In genomic region chr13:110868631-110869165, GRCh38 we compare ENCODE assay signal across 1 cellular context.
TF ChIP-seq lines count a peak whose summit lies in the region.

No MANE protein-coding gene starts in this region.

TF ChIP-seq in WTC11, 78 proteins besides CTCF, POLR2A, EP300 and RAD21:
- no peak for TF ChIP-seq CDX4 (CRISPR knock-in tag; IDR thresholded peaks at IDR 0.05; ENCODE audit: borderline replicate concordance)
- no peak for TF ChIP-seq ARID4B (CRISPR knock-in tag; IDR thresholded peaks at IDR 0.05; ENCODE audit: borderline replicate concordance)
- no peak for TF ChIP-seq NR2C2 (CRISPR knock-in tag; IDR thresholded peaks at IDR 0.05)
- TF ChIP-seq SMAD4 (CRISPR knock-in tag; IDR thresholded peaks at IDR 0.05): no peak
- no peak for TF ChIP-seq ETV6 (CRISPR knock-in tag; IDR thresholded peaks at IDR 0.05)
- TF ChIP-seq PREB (CRISPR knock-in tag; IDR thresholded peaks at IDR 0.05; ENCODE audit: borderline replicate concordance): no peak
- TF ChIP-seq GRHL2 (CRISPR knock-in tag; IDR thresholded peaks at IDR 0.05; ENCODE audit: insufficient replicate concordance, severe bottlenecking): no peak
- TF ChIP-seq RELA (CRISPR knock-in tag; IDR thresholded peaks at IDR 0.05; ENCODE audit: borderline replicate concordance): no peak
- TF ChIP-seq IRF1 (CRISPR knock-in tag; IDR thresholded peaks at IDR 0.05): no peak
- no peak for TF ChIP-seq USF1 (CRISPR knock-in tag; IDR thresholded peaks at IDR 0.05)
- no peak for TF ChIP-seq CREM (CRISPR knock-in tag; IDR thresholded peaks at IDR 0.05)
- no peak for TF ChIP-seq FOXK1 (CRISPR knock-in tag; IDR thresholded peaks at IDR 0.05)
- no peak for TF ChIP-seq ESRRA (CRISPR knock-in tag; IDR thresholded peaks at IDR 0.05; ENCODE audit: borderline replicate concordance)
- no peak for TF ChIP-seq MXD4 (CRISPR knock-in tag; IDR thresholded peaks at IDR 0.05; ENCODE audit: borderline replicate concordance)
- no peak for TF ChIP-seq ZNF425 (CRISPR knock-in tag; conservative IDR thresholded peaks at IDR 0.05)
TF ChIP-seq in WTC11: peak in this region for 0.
